ENCODE assay signal across 9 cellular contexts in genomic region chr12:25051583-25052190, GRCh38.
A peak's percentile ranks its signal among the peaks of the same experiment; 100 is the strongest.
DNase-seq lines count a peak whose midpoint lies in the region; ATAC-seq and TF ChIP-seq lines count a peak whose summit lies in the region.
"Had no signal": no experiment of that assay in that cellular context is flagged by ENCODE, and none has a peak within 500 bp of the region (broad histone marks: within the 10 kb centered on the region; RNA-seq: fewer than 3 reads in every experiment).

No MANE protein-coding gene starts in this region.

- peak overlapping the region; percentile 98 for H3K27ac Mint-ChIP-seq in CD8-positive, alpha-beta T cell

- H3K27me3 ChIP-seq in CD8-positive, alpha-beta T cell (ENCODE audit: insufficient read depth, low read length), result no peaks in the 10 kb centered on the region
- H3K27me3 ChIP-seq in mononuclear cell (ENCODE audit: insufficient read depth, low read length), result no peaks in the 10 kb centered on the region
- H3K27me3 ChIP-seq: cardiac muscle cell had no signal

- H3K36me3 ChIP-seq in CD8-positive, alpha-beta T cell (ENCODE audit: insufficient read depth, low read length), result no peaks in the 10 kb centered on the region
- H3K36me3 ChIP-seq: cardiac muscle cell had no signal

- no peaks in the 10 kb centered on the region for H3K9me3 ChIP-seq in CD8-positive, alpha-beta T cell (ENCODE audit: low read length)
- peaks cover 8% of the 10 kb centered on the region for H3K9me3 ChIP-seq in mononuclear cell (ENCODE audit: low read depth, low read length)

- no peak for TF ChIP-seq CTCF in CD8-positive, alpha-beta T cell (IDR thresholded peaks at IDR 0.05)

- H3K36me3 Mint-ChIP-seq in CD8-positive, alpha-beta T cell, result peaks cover 11% of the 10 kb centered on the region

- peaks cover 9% of the 10 kb centered on the region for H3K9me3 Mint-ChIP-seq in CD8-positive, alpha-beta T cell

- CTCF ChIA-PET in CD8-positive, alpha-beta T cell (lab: Charles Lee), result interaction anchor here (1.1 to 3.0 kb wide), 5 partner anchors 9 to 336 kb away, joined by 3 to 9 read pairs (median 3); no protein-coding TSS in a partner anchor

- H3K4me1 Mint-ChIP-seq in CD8-positive, alpha-beta T cell (ENCODE audit: low read depth), result peaks cover 37% of the 10 kb centered on the region

- no peaks in the 10 kb centered on the region for H3K27me3 Mint-ChIP-seq in CD8-positive, alpha-beta T cell (ENCODE audit: low read depth)

- POLR2A ChIA-PET in CD8-positive, alpha-beta T cell (lab: Charles Lee), result interaction anchor here (0.9 to 2.3 kb wide), 14 partner anchors 8 to 1781 kb away, joined by 3 to 7 read pairs (median 5); partner anchors contain the start of genes DNAI7, ETFRF1 and ITPR2

- H3K4me3 Mint-ChIP-seq in CD8-positive, alpha-beta T cell, result peak overlapping the region; percentile 97

- H3K27ac ChIP-seq in CD8-positive, alpha-beta T cell (ENCODE audit: low read depth, low read length), result peak overlapping the region; percentile 79
- H3K27ac ChIP-seq: cardiac muscle cell had no signal

- DNase-seq in CD8-positive, alpha-beta T cell, result peak; percentile 12 to 74 (median 47)
- DNase-seq in KG1 (lab: John Stamatoyannopoulos, UW) (peak; percentile 74), NCI-H1436 (lab: John Stamatoyannopoulos, UW) (no peak), cortex of kidney (lab: John Stamatoyannopoulos, UW) (no peak), D341Med (ENCODE audit: low spot score) (no peak)
- peak; percentile 50 for DNase-seq in activated CD8-positive, alpha-beta memory T cell treated with anti-CD3 and anti-CD28 coated beads, Interleukin-2, amount 50 U/mL, for 4 hours

- peaks cover 31% of the 10 kb centered on the region for H3K4me1 ChIP-seq in CD8-positive, alpha-beta T cell (ENCODE audit: insufficient read depth, low read length)
- peaks cover 30% of the 10 kb centered on the region for H3K4me1 ChIP-seq in mononuclear cell (ENCODE audit: insufficient read depth, low read length)

- ATAC-seq in CD8-positive, alpha-beta T cell, result peak; percentile 77
- peak; percentile 57 for ATAC-seq in GM21447 (IDR thresholded peaks at IDR 0.05; ENCODE audit: unreplicated experiment)

- intact Hi-C loops in CD8-positive, alpha-beta T cell (cut with DNase I, micrococcal nuclease), result loop anchor here (1.0 to 10.0 kb wide), 9 partner anchors 41 to 1971 kb away; partner anchors contain the start of genes ITPR2 (in 2 of the 2), BHLHE41 (in 1 of the 2), DNAI7 (in 1 of the 2) and ETFRF1 (in 1 of the 2)

- H3K4me3 ChIP-seq in CD8-positive, alpha-beta T cell (ENCODE audit: low read depth, low read length), result peak overlapping the region; percentile 76
- H3K4me3 ChIP-seq in mononuclear cell (ENCODE audit: low read length), result peak overlapping the region; percentile 77
- H3K4me3 ChIP-seq: cardiac muscle cell had no signal

Comparison
In these comparisons a context has a peak if more than half of its experiments do, and no peak if none do; other contexts are left out.
1. DNase-seq: peak in CD8-positive, alpha-beta T cell (7 of 7), KG1 (single experiment) and activated CD8-positive, alpha-beta memory T cell treated with anti-CD3 and anti-CD28 coated beads, Interleukin-2, amount 50 U/mL, for 4 hours (single experiment); none in NCI-H1436 (single experiment), cortex of kidney (single experiment) and D341Med (single experiment).